Comparison of ENCODE assay signal across 1 cellular context in genomic region chr12:52369220-52369619, GRCh38.
TF ChIP-seq lines count a peak whose summit lies in the region.

No MANE protein-coding gene starts in this region.

TF ChIP-seq in A549, 52 proteins besides CTCF, POLR2A, EP300 and RAD21:
- no peak for TF ChIP-seq ZSCAN20 (CRISPR knock-in tag; IDR thresholded peaks at IDR 0.05)
- no peak for TF ChIP-seq SREBF2 (IDR thresholded peaks at IDR 0.05)
- TF ChIP-seq NPAS2 (CRISPR knock-in tag; IDR thresholded peaks at IDR 0.05; ENCODE audit: borderline replicate concordance): no peak
- TF ChIP-seq RCOR1 (IDR thresholded peaks at IDR 0.05; ENCODE audit: low read depth, low read length): no peak
